In the genomic region with DNA sequence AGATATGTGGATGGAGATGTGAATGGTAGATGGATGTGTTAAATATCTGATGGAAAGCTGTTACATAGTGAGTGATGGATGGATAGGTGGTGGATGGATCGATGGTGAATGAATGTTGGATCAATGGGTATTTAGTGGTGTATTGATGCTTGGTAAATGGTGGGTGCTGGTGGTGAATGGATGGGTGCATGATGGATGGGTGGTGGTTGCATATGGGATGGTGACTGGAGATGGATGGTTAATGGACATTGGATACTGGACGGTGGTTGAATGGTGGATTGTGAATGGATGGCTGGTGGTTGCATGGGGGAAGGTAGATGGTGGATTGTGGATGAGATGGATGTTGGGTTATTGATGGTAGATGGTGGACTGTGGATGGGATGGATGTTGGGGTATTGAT, we compare ENCODE assay signal across 23 cellular contexts. TPM values are rescaled to one million over a fixed set of nuclear protein-coding genes. Genes with fewer than 3 reads are reported as not detected.
"Had no signal": no experiment of that assay in that cellular context is flagged by ENCODE, and none has a peak within 500 bp of the region (broad histone marks: within the 10 kb centered on the region; RNA-seq: fewer than 3 reads in every experiment).

No MANE protein-coding gene starts in this region.

- DNase-seq: Karpas-422, KG1, MG63, NCI-H1092, NCI-H1105 treated with DMSO at 0.1 percent for 48 hours, NCI-H1417 treated with DMSO at 0.1 percent for 48 hours, NCI-H187, NCI-H2029, NCI-H2081 treated with DMSO at 0.1 percent for 48 hours, NCI-H2171, NCI-H226, NCI-H446, NCI-H510A, NCI-H524 treated with DMSO at 0.1 percent for 48 hours, NCI-H69, NCI-H774, RPMI8226, SHP77, SK-N-SH, SW 1271 had no signal

- FAIRE-seq: RCC 7860 had no signal

RNA-seq across cellular contexts. Expression of gene LBHD2, which starts 2.1 kb away (rescaled TPM):
- total RNA-seq: HT1080, SK-MEL-5 had no signal
- polyA plus RNA-seq: SK-N-SH had no signal

RNA-seq across cellular contexts. Expression of gene EXOC3L4, which starts 12.6 kb away (rescaled TPM):
- total RNA-seq: HT1080, SK-MEL-5 had no signal

RNA-seq across cellular contexts. Expression of gene TNFAIP2, which starts 41.3 kb away (rescaled TPM):
- total RNA-seq: SK-MEL-5 had no signal
